Comparison of ENCODE assay signal across 10 cellular contexts in the genomic region with DNA sequence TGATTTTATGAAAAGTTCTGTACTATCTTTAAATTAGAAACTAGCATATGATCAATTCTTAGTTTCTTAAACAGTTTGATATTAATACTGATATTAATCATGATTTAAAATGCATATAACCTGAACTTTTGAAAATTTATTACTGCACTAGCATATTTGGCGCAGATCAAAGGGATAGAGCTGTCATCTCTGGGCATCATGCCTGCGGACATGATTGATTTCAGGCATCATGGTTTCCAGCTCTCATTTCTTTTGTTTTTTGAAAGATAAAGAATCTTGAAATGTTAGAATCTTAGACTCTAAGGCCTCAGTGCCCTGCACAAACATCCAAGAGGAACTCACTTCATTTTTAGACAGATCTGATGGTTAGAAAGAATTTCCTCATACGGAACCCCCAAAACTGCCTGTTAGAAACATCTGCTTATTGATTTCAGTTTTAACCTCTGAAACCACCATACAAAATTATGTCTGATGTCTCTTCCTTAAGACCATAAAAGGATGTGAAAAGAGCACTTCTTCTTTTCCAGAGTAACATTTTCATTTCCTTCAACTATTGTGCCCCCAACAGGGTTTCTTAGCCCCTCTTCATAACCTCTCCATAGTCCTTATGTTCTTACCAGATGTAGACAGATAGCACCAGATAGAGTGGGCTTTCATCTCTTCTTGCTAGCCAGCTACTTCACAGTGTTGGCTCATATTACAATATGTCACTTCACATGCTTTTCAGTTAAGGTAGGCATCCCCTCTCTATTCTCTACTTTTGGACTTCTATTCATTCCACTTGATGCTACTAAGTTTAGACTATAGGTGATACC.
DNase-seq lines count a peak whose midpoint lies in the region; ATAC-seq and TF ChIP-seq lines count a peak whose summit lies in the region.
"Had no signal": no experiment of that assay in that cellular context is flagged by ENCODE, and none has a peak within 500 bp of the region (broad histone marks: within the 10 kb centered on the region; RNA-seq: fewer than 3 reads in every experiment).

No MANE protein-coding gene starts in this region.

- H3K36me3 Mint-ChIP-seq in natural killer cell treated with Interleukin-12 subunit alpha and Interleukin-12 subunit beta and Interleukin-15 and Interleukin-18, amount 100 ng/mL, for 72 hours = no peaks in the 10 kb centered on the region

- ATAC-seq in DND-41 (ENCODE audit: insufficient read depth, low read depth) (peak; percentile 78), GM19395 (IDR thresholded peaks at IDR 0.05; ENCODE audit: unreplicated experiment) (peak; percentile 97), HG02981 (IDR thresholded peaks at IDR 0.05; ENCODE audit: unreplicated experiment) (peak; percentile 90), upper lobe of right lung (no peak)
- ATAC-seq in natural killer cell treated with Interleukin-12 subunit alpha and Interleukin-12 subunit beta and Interleukin-15 and Interleukin-18, amount 100 ng/mL, for 72 hours = no peak

- no peak for TF ChIP-seq CTCF in DND-41 (IDR thresholded peaks at IDR 0.05; ENCODE audit: borderline replicate concordance, extremely low read depth, low read length, poor library complexity, severe bottlenecking)
- TF ChIP-seq CTCF in upper lobe of right lung (IDR thresholded peaks at IDR 0.05) = no peak

- peaks cover 9% of the 10 kb centered on the region for H3K4me1 ChIP-seq in DND-41 (ENCODE audit: insufficient read depth, low read length)
- H3K4me1 ChIP-seq in upper lobe of right lung = no peaks in the 10 kb centered on the region

- peaks cover 25 to 31% of the 10 kb centered on the region in 2 donors for H3K4me1 Mint-ChIP-seq in natural killer cell treated with Interleukin-12 subunit alpha and Interleukin-12 subunit beta and Interleukin-15 and Interleukin-18, amount 100 ng/mL, for 72 hours (ENCODE audit: low read depth in 2 of 2)

- no peak overlapping the region for H3K9ac ChIP-seq in DND-41 (ENCODE audit: low read depth, low read length)

- DNase-seq in DND-41 = no peak
- peak; percentile 45 for DNase-seq in NCI-H446 treated with DMSO at 0.1 percent for 48 hours (lab: John Stamatoyannopoulos, UW)
- DNase-seq in natural killer cell treated with Interleukin-12 subunit alpha and Interleukin-12 subunit beta and Interleukin-15 and Interleukin-18, amount 100 ng/mL, for 72 hours (ENCODE audit: low spot score) = no peak
- DNase-seq in GOT3 (lab: John Stamatoyannopoulos, UW) = no peak
- DNase-seq in dedifferentiated amniotic fluid mesenchymal stem cell (ENCODE audit: extremely low spot score) = no peak
- DNase-seq in upper lobe of right lung = no peak
- DNase-seq: erythroblast, midbrain had no signal

- no peaks in the 10 kb centered on the region for H3K9me3 Mint-ChIP-seq in natural killer cell treated with Interleukin-12 subunit alpha and Interleukin-12 subunit beta and Interleukin-15 and Interleukin-18, amount 100 ng/mL, for 72 hours

- peaks cover 17% of the 10 kb centered on the region; the same call in 1 of the 2 replicates for H3K79me2 ChIP-seq in DND-41 (ENCODE audit: insufficient read depth, low read length)

- no peaks in the 10 kb centered on the region for H3K27me3 Mint-ChIP-seq in natural killer cell treated with Interleukin-12 subunit alpha and Interleukin-12 subunit beta and Interleukin-15 and Interleukin-18, amount 100 ng/mL, for 72 hours

- intact Hi-C loops in upper lobe of right lung (cut with DNase I) = no loop called here

- H2AFZ ChIP-seq in DND-41 (ENCODE audit: low read depth, low read length) = no peak overlapping the region

- H3K27me3 ChIP-seq in DND-41 (ENCODE audit: insufficient read depth, low read length, poor library complexity) (no peaks in the 10 kb centered on the region), upper lobe of right lung (no peaks in the 10 kb centered on the region)

- 0 out of 2 replicates have a peak, but pooled peaks cover 10% of the 10 kb centered on the region for H4K20me1 ChIP-seq in DND-41 (ENCODE audit: insufficient read depth, low read length)

- H3K4me3 Mint-ChIP-seq in natural killer cell treated with Interleukin-12 subunit alpha and Interleukin-12 subunit beta and Interleukin-15 and Interleukin-18, amount 100 ng/mL, for 72 hours = no peak overlapping the region

- no peak overlapping the region for H3K4me2 ChIP-seq in DND-41 (ENCODE audit: insufficient read depth, low read length)

- H3K4me3 ChIP-seq in DND-41 (ENCODE audit: low read depth in 1 of 2, low read length in 2 of 2) (no peak overlapping the region), upper lobe of right lung (no peak overlapping the region)

- no peak overlapping the region for H3K27ac Mint-ChIP-seq in natural killer cell treated with Interleukin-12 subunit alpha and Interleukin-12 subunit beta and Interleukin-15 and Interleukin-18, amount 100 ng/mL, for 72 hours

- H3K27ac ChIP-seq in DND-41 (ENCODE audit: low read length) = no peak overlapping the region
- H3K27ac ChIP-seq in upper lobe of right lung = no peak overlapping the region

- no peaks in the 10 kb centered on the region for H3K9me3 ChIP-seq in DND-41 (ENCODE audit: insufficient read depth, low read length, severe bottlenecking)
- H3K9me3 ChIP-seq in upper lobe of right lung = no peaks in the 10 kb centered on the region

- H3K36me3 ChIP-seq in DND-41 (ENCODE audit: insufficient read depth, low read length) = no peaks in the 10 kb centered on the region
- H3K36me3 ChIP-seq in upper lobe of right lung = no peaks in the 10 kb centered on the region

Comparison
In these comparisons a context has a peak if more than half of its experiments do, and no peak if none do; other contexts are left out.
1. ATAC-seq: peak in DND-41 (single experiment), GM19395 (single experiment) and HG02981 (single experiment); none in natural killer cell treated with Interleukin-12 subunit alpha and Interleukin-12 subunit beta and Interleukin-15 and Interleukin-18, amount 100 ng/mL, for 72 hours (0 of 2) and upper lobe of right lung (single experiment).